15 cellular contexts compared by ENCODE assay signal in genomic region chr13:111175948-111176347, GRCh38.
A peak's percentile ranks its signal among the peaks of the same experiment; 100 is the strongest.
DNase-seq lines count a peak whose midpoint lies in the region; ATAC-seq and TF ChIP-seq lines count a peak whose summit lies in the region.
"Had no signal": no experiment of that assay in that cellular context is flagged by ENCODE, and none has a peak within 500 bp of the region (broad histone marks: within the 10 kb centered on the region; RNA-seq: fewer than 3 reads in every experiment).

No MANE protein-coding gene starts in this region.

- H3K4me3 Mint-ChIP-seq in activated CD4-positive, alpha-beta memory T cell treated with anti-CD3 and anti-CD28 coated beads, Interleukin-2, amount 10 ng/mL, durations not matched to agents 7 days and 5 days = no peak overlapping the region
- no peak overlapping the region for H3K4me3 Mint-ChIP-seq in activated CD4-positive, alpha-beta memory T cell treated with anti-CD3 and anti-CD28 coated beads for 36 hours
- no peak overlapping the region for H3K4me3 Mint-ChIP-seq in activated CD8-positive, alpha-beta T cell treated with anti-CD3 and anti-CD28 coated beads, Interleukin-2, amount 10 ng/mL, durations not matched to agents 7 days and 5 days
- H3K4me3 Mint-ChIP-seq: nephron had no signal

- H3K9me3 Mint-ChIP-seq in activated CD4-positive, alpha-beta memory T cell treated with anti-CD3 and anti-CD28 coated beads, Interleukin-2, amount 10 ng/mL, durations not matched to agents 7 days and 5 days = peaks cover 9% of the 10 kb centered on the region
- peaks cover 7% of the 10 kb centered on the region for H3K9me3 Mint-ChIP-seq in activated CD4-positive, alpha-beta memory T cell treated with anti-CD3 and anti-CD28 coated beads for 36 hours
- peaks cover 9% of the 10 kb centered on the region for H3K9me3 Mint-ChIP-seq in activated CD8-positive, alpha-beta T cell treated with anti-CD3 and anti-CD28 coated beads, Interleukin-2, amount 10 ng/mL, durations not matched to agents 7 days and 5 days (ENCODE audit: insufficient read depth)
- H3K9me3 Mint-ChIP-seq: nephron had no signal

- no peaks in the 10 kb centered on the region for H3K36me3 ChIP-seq in suprapubic skin

- CTCF ChIA-PET in activated CD4-positive, alpha-beta memory T cell treated with anti-CD3 and anti-CD28 coated beads, Interleukin-2, amount 10 ng/mL, durations not matched to agents 7 days and 5 days (lab: Charles Lee) = no interaction called here
- CTCF ChIA-PET in activated CD4-positive, alpha-beta memory T cell treated with anti-CD3 and anti-CD28 coated beads for 36 hours (lab: Charles Lee) = no interaction called here
- CTCF ChIA-PET in activated CD8-positive, alpha-beta T cell treated with anti-CD3 and anti-CD28 coated beads, Interleukin-2, amount 10 ng/mL, durations not matched to agents 7 days and 5 days (lab: Charles Lee) = no interaction called here

- peaks cover 67% of the 10 kb centered on the region for H3K4me1 Mint-ChIP-seq in activated CD4-positive, alpha-beta memory T cell treated with anti-CD3 and anti-CD28 coated beads, Interleukin-2, amount 10 ng/mL, durations not matched to agents 7 days and 5 days
- H3K4me1 Mint-ChIP-seq in activated CD4-positive, alpha-beta memory T cell treated with anti-CD3 and anti-CD28 coated beads for 36 hours (ENCODE audit: low read depth) = peaks cover 63% of the 10 kb centered on the region
- peaks cover 85% of the 10 kb centered on the region for H3K4me1 Mint-ChIP-seq in activated CD8-positive, alpha-beta T cell treated with anti-CD3 and anti-CD28 coated beads, Interleukin-2, amount 10 ng/mL, durations not matched to agents 7 days and 5 days (ENCODE audit: low read depth)

- H3K36me3 Mint-ChIP-seq in activated CD4-positive, alpha-beta memory T cell treated with anti-CD3 and anti-CD28 coated beads, Interleukin-2, amount 10 ng/mL, durations not matched to agents 7 days and 5 days (ENCODE audit: low read depth) = peaks cover 82% of the 10 kb centered on the region
- peaks cover 25% of the 10 kb centered on the region for H3K36me3 Mint-ChIP-seq in activated CD4-positive, alpha-beta memory T cell treated with anti-CD3 and anti-CD28 coated beads for 36 hours
- peaks cover 83% of the 10 kb centered on the region for H3K36me3 Mint-ChIP-seq in activated CD8-positive, alpha-beta T cell treated with anti-CD3 and anti-CD28 coated beads, Interleukin-2, amount 10 ng/mL, durations not matched to agents 7 days and 5 days (ENCODE audit: low read depth)

- no peak for TF ChIP-seq CTCF in suprapubic skin (IDR thresholded peaks at IDR 0.05)

- no peak for TF ChIP-seq EP300 in suprapubic skin (IDR thresholded peaks at IDR 0.05)

- 82% methylated on average over 3 of the region's 3 CpGs for WGBS in suprapubic skin

- no peak for DNase-seq in activated CD4-positive, alpha-beta memory T cell treated with anti-CD3 and anti-CD28 coated beads, Interleukin-2, amount 10 ng/mL, durations not matched to agents 7 days and 5 days
- DNase-seq in activated CD4-positive, alpha-beta memory T cell treated with anti-CD3 and anti-CD28 coated beads for 36 hours = no peak
- no peak for DNase-seq in activated CD8-positive, alpha-beta T cell treated with anti-CD3 and anti-CD28 coated beads, Interleukin-2, amount 10 ng/mL, durations not matched to agents 7 days and 5 days
- DNase-seq in erythroblast (lab: John Stamatoyannopoulos, UW) (peak; percentile 28 to 31), suprapubic skin (ENCODE audit: low spot score in 2 of 2) (no peak), midbrain (lab: John Stamatoyannopoulos, UW) (no peak), hypothalamus (lab: John Stamatoyannopoulos, UW) (no peak), hepatic stellate cell (ENCODE audit: low spot score) (no peak)
- DNase-seq: activated CD4-positive, alpha-beta T cell treated with anti-CD3 and anti-CD28 coated beads, Interleukin-2, amount 50 U/mL, for 4 hours; Karpas-422; NCI-H1930; upper lobe of right lung had no signal

- peak overlapping the region; percentile 72 for H3K27ac ChIP-seq in suprapubic skin
- H3K27ac ChIP-seq: A549 had no signal

- ATAC-seq in activated CD8-positive, alpha-beta T cell treated with anti-CD3 and anti-CD28 coated beads, Interleukin-2, amount 10 ng/mL, durations not matched to agents 7 days and 5 days = no peak
- ATAC-seq: A549, gastroesophageal sphincter, upper lobe of right lung had no signal

- no peaks in the 10 kb centered on the region for H3K27me3 Mint-ChIP-seq in activated CD4-positive, alpha-beta memory T cell treated with anti-CD3 and anti-CD28 coated beads, Interleukin-2, amount 10 ng/mL, durations not matched to agents 7 days and 5 days
- H3K27me3 Mint-ChIP-seq in activated CD4-positive, alpha-beta memory T cell treated with anti-CD3 and anti-CD28 coated beads for 36 hours = no peaks in the 10 kb centered on the region
- H3K27me3 Mint-ChIP-seq in activated CD8-positive, alpha-beta T cell treated with anti-CD3 and anti-CD28 coated beads, Interleukin-2, amount 10 ng/mL, durations not matched to agents 7 days and 5 days (ENCODE audit: low read depth) = no peaks in the 10 kb centered on the region

- no peaks in the 10 kb centered on the region for H3K27me3 ChIP-seq in suprapubic skin
- H3K27me3 ChIP-seq: gastroesophageal sphincter, upper lobe of right lung had no signal

- H3K27ac Mint-ChIP-seq in activated CD4-positive, alpha-beta memory T cell treated with anti-CD3 and anti-CD28 coated beads, Interleukin-2, amount 10 ng/mL, durations not matched to agents 7 days and 5 days = peak overlapping the region; percentile 57
- H3K27ac Mint-ChIP-seq in activated CD4-positive, alpha-beta memory T cell treated with anti-CD3 and anti-CD28 coated beads for 36 hours = no peak overlapping the region
- peak overlapping the region; percentile 79 for H3K27ac Mint-ChIP-seq in activated CD8-positive, alpha-beta T cell treated with anti-CD3 and anti-CD28 coated beads, Interleukin-2, amount 10 ng/mL, durations not matched to agents 7 days and 5 days

- H3K4me3 ChIP-seq in suprapubic skin = no peak overlapping the region
- H3K4me3 ChIP-seq: A549, gastroesophageal sphincter, upper lobe of right lung had no signal

- no peak for TF ChIP-seq POLR2A in erythroblast (IDR thresholded peaks at IDR 0.05; ENCODE audit: low read length)
- no peak for TF ChIP-seq POLR2A in suprapubic skin (IDR thresholded peaks at IDR 0.05)

- intact Hi-C loops in activated CD4-positive, alpha-beta memory T cell treated with anti-CD3 and anti-CD28 coated beads for 36 hours (cut with micrococcal nuclease) = no loop called here

- H3K9me3 ChIP-seq in suprapubic skin = no peaks in the 10 kb centered on the region
- H3K9me3 ChIP-seq: A549, gastroesophageal sphincter, upper lobe of right lung had no signal

- POLR2A ChIA-PET in activated CD4-positive, alpha-beta memory T cell treated with anti-CD3 and anti-CD28 coated beads, Interleukin-2, amount 10 ng/mL, durations not matched to agents 7 days and 5 days (lab: Charles Lee) = no interaction called here
- POLR2A ChIA-PET in activated CD4-positive, alpha-beta memory T cell treated with anti-CD3 and anti-CD28 coated beads for 36 hours (lab: Charles Lee) = no interaction called here
- POLR2A ChIA-PET in activated CD8-positive, alpha-beta T cell treated with anti-CD3 and anti-CD28 coated beads, Interleukin-2, amount 10 ng/mL, durations not matched to agents 7 days and 5 days (lab: Charles Lee) = no interaction called here

- peaks cover 77% of the 10 kb centered on the region for H3K4me1 ChIP-seq in suprapubic skin
- H3K4me1 ChIP-seq: A549 had no signal

Comparison
In these comparisons a context has a peak if more than half of its experiments do, and no peak if none do; other contexts are left out.
1. DNase-seq: peak in erythroblast (2 of 2); none in activated CD4-positive, alpha-beta memory T cell treated with anti-CD3 and anti-CD28 coated beads, Interleukin-2, amount 10 ng/mL, durations not matched to agents 7 days and 5 days (single experiment), activated CD4-positive, alpha-beta memory T cell treated with anti-CD3 and anti-CD28 coated beads for 36 hours (single experiment), activated CD8-positive, alpha-beta T cell treated with anti-CD3 and anti-CD28 coated beads, Interleukin-2, amount 10 ng/mL, durations not matched to agents 7 days and 5 days (single experiment), suprapubic skin (0 of 2), midbrain (single experiment), hypothalamus (0 of 51) and hepatic stellate cell (single experiment).